18 cellular contexts compared by ENCODE assay signal in the genomic region with DNA sequence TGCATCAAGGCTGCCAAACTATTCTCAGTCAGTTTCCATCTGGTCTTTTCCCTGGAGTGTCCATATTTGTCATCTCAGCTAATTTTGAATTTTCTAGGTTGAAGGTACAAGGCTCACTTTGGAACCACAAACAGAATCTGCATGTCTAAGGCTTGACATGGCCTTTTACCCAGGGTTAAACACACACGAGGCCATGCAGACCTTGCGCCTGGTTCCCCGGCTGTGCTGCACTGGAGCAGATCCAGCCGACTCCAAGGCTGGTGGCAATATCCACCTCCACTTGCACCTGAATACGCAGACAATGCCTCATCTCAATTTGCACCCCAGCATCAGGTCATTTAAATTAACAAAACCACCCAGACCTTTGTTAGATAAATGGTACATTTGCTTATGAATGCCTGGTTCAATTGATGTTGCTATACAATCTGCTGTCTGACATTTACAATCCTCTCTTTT.
"Had no signal": no experiment of that assay in that cellular context is flagged by ENCODE, and none has a peak within 500 bp of the region (broad histone marks: within the 10 kb centered on the region; RNA-seq: fewer than 3 reads in every experiment).

No MANE protein-coding gene starts in this region.

- H3K9me3 ChIP-seq: gastrocnemius medialis, heart right ventricle, lower lobe of right lung, sigmoid colon, stomach, testis, upper lobe of left lung had no signal

- H2AFZ ChIP-seq: neural progenitor cell had no signal

- H3K4me1 ChIP-seq: gastrocnemius medialis, lower lobe of right lung, sigmoid colon, testis, upper lobe of left lung had no signal

- H3K27ac ChIP-seq: gastrocnemius medialis, heart right ventricle, lower lobe of right lung, neural progenitor cell, sigmoid colon, stomach, testis, upper lobe of left lung had no signal

- H3K27me3 ChIP-seq: gastrocnemius medialis, neural progenitor cell, sigmoid colon, stomach, testis, upper lobe of left lung had no signal

- DNase-seq: activated CD4-positive, alpha-beta T cell treated with anti-CD3 and anti-CD28 coated beads, Interleukin-2, amount 10 ng/mL, durations not matched to agents 7 days and 5 days; activated CD8-positive, alpha-beta memory T cell treated with anti-CD3 and anti-CD28 coated beads, Interleukin-2, amount 50 U/mL, for 48 hours; activated naive CD4-positive, alpha-beta T cell; activated T-cell treated with anti-CD3 and anti-CD28 coated beads, Interleukin-2, amount 50 U/mL, for 72 hours; anterior cingulate cortex; cerebellar nuclear complex; endodermal cell; gastrocnemius medialis; heart right ventricle; lower lobe of right lung; midbrain; sigmoid colon; stimulated activated CD4-positive, alpha-beta T cell treated with anti-CD3 and anti-CD28 coated beads, Interleukin-1b, Interleukin-23, amount 100 ng/mL, for 48 hours; stomach; testis; upper lobe of left lung had no signal

- H3K9me3 Mint-ChIP-seq: activated CD4-positive, alpha-beta T cell treated with anti-CD3 and anti-CD28 coated beads, Interleukin-2, amount 10 ng/mL, durations not matched to agents 7 days and 5 days; activated T-cell treated with anti-CD3 and anti-CD28 coated beads, Interleukin-2, amount 50 U/mL, for 72 hours; endodermal cell; neural progenitor cell; T-helper 2 cell treated with Interferon-gamma antibody and Interleukin-4, amounts not matched to agents 5 μg/mL and 100 μg/mL, for 36 hours had no signal

- H3K27ac Mint-ChIP-seq: activated CD4-positive, alpha-beta T cell treated with anti-CD3 and anti-CD28 coated beads, Interleukin-2, amount 10 ng/mL, durations not matched to agents 7 days and 5 days; activated T-cell treated with anti-CD3 and anti-CD28 coated beads, Interleukin-2, amount 50 U/mL, for 72 hours; endodermal cell; neural progenitor cell; T-helper 2 cell treated with Interferon-gamma antibody and Interleukin-4, amounts not matched to agents 5 μg/mL and 100 μg/mL, for 36 hours had no signal

- H3K4me3 ChIP-seq: gastrocnemius medialis, heart right ventricle, lower lobe of right lung, neural progenitor cell, sigmoid colon, stomach, testis, upper lobe of left lung had no signal

- H3K4me3 Mint-ChIP-seq: activated CD4-positive, alpha-beta T cell treated with anti-CD3 and anti-CD28 coated beads, Interleukin-2, amount 10 ng/mL, durations not matched to agents 7 days and 5 days; activated T-cell treated with anti-CD3 and anti-CD28 coated beads, Interleukin-2, amount 50 U/mL, for 72 hours; endodermal cell; neural progenitor cell; T-helper 2 cell treated with Interferon-gamma antibody and Interleukin-4, amounts not matched to agents 5 μg/mL and 100 μg/mL, for 36 hours had no signal

- ATAC-seq: activated T-cell treated with anti-CD3 and anti-CD28 coated beads, Interleukin-2, amount 50 U/mL, for 72 hours; gastrocnemius medialis; heart right ventricle; lower lobe of right lung had no signal

- H3K4me2 ChIP-seq: neural progenitor cell had no signal

- H3K36me3 ChIP-seq: gastrocnemius medialis, heart right ventricle, lower lobe of right lung, neural progenitor cell, sigmoid colon, stomach, upper lobe of left lung had no signal

- H3K27me3 Mint-ChIP-seq: activated CD4-positive, alpha-beta T cell treated with anti-CD3 and anti-CD28 coated beads, Interleukin-2, amount 10 ng/mL, durations not matched to agents 7 days and 5 days had no signal

- H3K9ac ChIP-seq: neural progenitor cell had no signal

- H3K36me3 Mint-ChIP-seq: neural progenitor cell had no signal
